Comparison of ENCODE assay signal across 8 cellular contexts in the genomic region with DNA sequence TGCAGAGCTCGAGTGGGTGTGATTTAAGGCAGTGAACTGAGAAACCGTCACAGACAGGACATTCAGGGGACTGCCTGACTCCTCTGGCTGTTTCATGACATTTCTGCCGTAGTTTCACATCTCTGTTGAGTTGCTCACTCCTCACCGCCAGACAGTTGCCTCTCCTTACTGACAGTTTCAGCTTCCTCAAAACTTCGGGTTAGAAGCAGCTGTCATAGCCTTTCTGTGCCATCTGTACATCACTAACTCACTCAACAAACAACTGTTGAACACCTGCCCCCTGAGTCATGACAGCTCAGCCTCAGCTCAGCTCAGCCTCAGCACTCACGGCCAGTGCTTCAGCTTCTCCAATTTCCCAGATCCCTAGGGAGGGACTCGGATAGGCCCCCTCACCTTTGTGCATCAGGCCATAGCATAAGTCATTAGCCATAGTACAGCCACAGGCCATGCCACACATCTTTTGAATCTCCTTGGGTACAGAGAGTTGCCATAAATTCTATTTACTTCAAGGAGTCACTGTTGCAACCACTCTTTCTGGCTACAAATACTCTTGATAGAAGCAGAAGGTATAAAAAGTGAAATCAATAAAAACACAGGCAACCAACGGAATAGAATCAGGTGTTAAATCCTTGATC. TPM values are rescaled to one million over a fixed set of nuclear protein-coding genes. Genes with fewer than 3 reads are reported as not detected.
DNase-seq lines count a peak whose midpoint lies in the region; ATAC-seq and TF ChIP-seq lines count a peak whose summit lies in the region.

No MANE protein-coding gene starts in this region.

- ATAC-seq in GM19043 (IDR thresholded peaks at IDR 0.05; ENCODE audit: low read depth, unreplicated experiment) (peak; percentile 84), HG03103 (IDR thresholded peaks at IDR 0.05; ENCODE audit: low read depth, unreplicated experiment) (peak; percentile 84), omental fat pad (ENCODE audit: low FRiP score) (peak; percentile 51)

- DNase-seq in omental fat pad (ENCODE audit: low spot score) (no peak), HEK293T (ENCODE audit: extremely low spot score) (no peak), NCI-H2171 (lab: John Stamatoyannopoulos, UW) (no peak)
- no peak for DNase-seq in stimulated activated CD4-positive, alpha-beta T cell treated with anti-CD3 and anti-CD28 coated beads, Interleukin-4, amount 100 ng/mL, for 1 hour

- H3K36me3 ChIP-seq in BLaER1 = no peaks in the 10 kb centered on the region
- peaks cover 6% of the 10 kb centered on the region; the same call in 1 of the 2 replicates for H3K36me3 ChIP-seq in SU-DHL-6 (ENCODE audit: low read length)

- H4K20me1 ChIP-seq in BLaER1 (no peaks in the 10 kb centered on the region), SU-DHL-6 (ENCODE audit: low read depth, low read length) (no peaks in the 10 kb centered on the region)

- peaks cover 17% of the 10 kb centered on the region for H3F3A ChIP-seq in SU-DHL-6 (ENCODE audit: insufficient read depth)

- TF ChIP-seq CTCF in SU-DHL-6 (IDR thresholded peaks at IDR 0.05; ENCODE audit: insufficient read depth, low read length, poor library complexity, severe bottlenecking) (no peak), omental fat pad (IDR thresholded peaks at IDR 0.05) (no peak)

- H3K4me3 ChIP-seq in BLaER1 = no peak overlapping the region
- peak overlapping the region; percentile 27 for H3K4me3 ChIP-seq in SU-DHL-6 (ENCODE audit: insufficient read depth, low read length, poor library complexity, severe bottlenecking)

- H3K27me3 ChIP-seq in BLaER1 (no peaks in the 10 kb centered on the region), SU-DHL-6 (ENCODE audit: low read length) (no peaks in the 10 kb centered on the region)

- H3K9me2 ChIP-seq in SU-DHL-6 (replicated peaks; ENCODE audit: insufficient read depth, low read length) = no peaks in the 10 kb centered on the region

- CTCF ChIA-PET in HEK293T (lab: Yijun Ruan, JAX) = no interaction called here

- H3K9ac ChIP-seq in BLaER1 (peak overlapping the region; percentile 61), SU-DHL-6 (ENCODE audit: low read length) (peak overlapping the region; percentile 42)

- H3K9me3 ChIP-seq in BLaER1 (peaks cover 14% of the 10 kb centered on the region), SU-DHL-6 (ENCODE audit: insufficient read depth, low read length) (no peaks in the 10 kb centered on the region)

- POLR2A ChIA-PET in HEK293T (lab: Yijun Ruan, JAX) = no interaction called here

- H3K79me2 ChIP-seq in SU-DHL-6 (ENCODE audit: insufficient read depth, low read length) = no peaks in the 10 kb centered on the region; the same call in 1 of the 2 replicates

- peak overlapping the region; percentile 68 for H3K4me2 ChIP-seq in BLaER1
- peak overlapping the region; percentile 58 for H3K4me2 ChIP-seq in SU-DHL-6 (ENCODE audit: low read depth, low read length, poor library complexity, severe bottlenecking)

- peak overlapping the region; percentile 76 for H3K27ac ChIP-seq in BLaER1
- peak overlapping the region; percentile 91 for H3K27ac ChIP-seq in SU-DHL-6 (ENCODE audit: low read depth, low read length)

- peak overlapping the region; percentile 54 for H2AFZ ChIP-seq in SU-DHL-6 (ENCODE audit: low read depth, low read length, severe bottlenecking)

- H3K4me1 ChIP-seq in BLaER1 = peaks cover 51% of the 10 kb centered on the region

TF ChIP-seq in HEK293T, 16 proteins besides CTCF, POLR2A, EP300 and RAD21:
- TF ChIP-seq HDGF (IDR thresholded peaks at IDR 0.05; ENCODE audit: borderline replicate concordance) (no peak), NFRKB (IDR thresholded peaks at IDR 0.05) (no peak), L3MBTL2 (conservative IDR thresholded peaks at IDR 0.05) (no peak), TARDBP (IDR thresholded peaks at IDR 0.05) (no peak)
- TF ChIP-seq, protein P1, sequence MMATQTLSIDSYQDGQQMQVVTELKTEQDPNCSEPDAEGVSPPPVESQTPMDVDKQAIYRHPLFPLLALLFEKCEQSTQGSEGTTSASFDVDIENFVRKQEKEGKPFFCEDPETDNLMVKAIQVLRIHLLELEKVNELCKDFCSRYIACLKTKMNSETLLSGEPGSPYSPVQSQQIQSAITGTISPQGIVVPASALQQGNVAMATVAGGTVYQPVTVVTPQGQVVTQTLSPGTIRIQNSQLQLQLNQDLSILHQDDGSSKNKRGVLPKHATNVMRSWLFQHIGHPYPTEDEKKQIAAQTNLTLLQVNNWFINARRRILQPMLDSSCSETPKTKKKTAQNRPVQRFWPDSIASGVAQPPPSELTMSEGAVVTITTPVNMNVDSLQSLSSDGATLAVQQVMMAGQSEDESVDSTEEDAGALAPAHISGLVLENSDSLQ (IDR thresholded peaks at IDR 0.05) = no peak
TF ChIP-seq in HEK293T: peak in this region for 0.

RNA-seq across cellular contexts. Expression of a gene that starts 6.2 kb away (rescaled TPM):
- 10 to 100 TPM; 20.8 to 50.3 (median 43.6) TPM for total RNA-seq in omental fat pad

RNA-seq across cellular contexts. Expression of a gene that starts 23.3 kb away (rescaled TPM):
- total RNA-seq in omental fat pad = 10 to 100 TPM in 1 of 4 donors, under 1 TPM in 3; 0.09 to 10.4 (median 0.71) TPM
